9 cellular contexts compared by ENCODE assay signal in the genomic region with DNA sequence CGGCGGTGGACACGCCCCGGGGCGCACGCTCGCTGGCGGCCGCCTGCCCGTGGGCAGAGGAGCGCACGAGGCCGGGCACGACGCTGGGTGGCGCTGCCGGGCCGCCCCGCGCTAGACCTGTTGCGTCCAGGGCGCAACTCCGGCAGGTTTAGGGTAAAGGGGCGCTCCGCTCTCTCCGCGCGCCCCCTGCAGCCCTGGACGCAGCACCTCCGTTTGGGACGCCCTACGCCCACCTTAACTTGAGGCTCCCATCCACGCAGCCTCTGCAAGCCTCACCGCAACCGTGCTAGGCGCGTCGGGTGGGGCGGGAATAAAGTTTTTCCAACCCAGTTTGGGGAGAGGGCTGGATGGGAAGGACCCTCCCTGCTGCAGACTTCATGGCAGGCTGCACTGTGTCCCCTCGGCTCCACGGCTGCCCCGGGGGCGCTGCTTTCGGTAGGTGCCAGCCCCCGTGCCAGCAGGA. TPM values are rescaled to one million over a fixed set of nuclear protein-coding genes. Genes with fewer than 3 reads are reported as not detected.
A peak's percentile ranks its signal among the peaks of the same experiment; 100 is the strongest.
DNase-seq lines count a peak whose midpoint lies in the region; ATAC-seq and TF ChIP-seq lines count a peak whose summit lies in the region.
"Had no signal": no experiment of that assay in that cellular context is flagged by ENCODE, and none has a peak within 500 bp of the region (broad histone marks: within the 10 kb centered on the region; RNA-seq: fewer than 3 reads in every experiment).

No MANE protein-coding gene starts in this region.

- intact Hi-C loops in transverse colon (cut with DNase I; ENCODE audit: low total_unique reads): no loop called here

- H3K36me3 ChIP-seq in CD4-positive, CD25-positive, alpha-beta regulatory T cell (ENCODE audit: control insufficient read depth, insufficient read depth, low read length): no peaks in the 10 kb centered on the region
- no peaks in the 10 kb centered on the region for H3K36me3 ChIP-seq in transverse colon

- in situ Hi-C loops in transverse colon (cut with MboI; ENCODE audit: low pct_ligation_motif_present in 1 of 4, low pct_unique_long_range_greater_than_20kb in 1 of 4, low sequenced_read_pairs in 3 of 4): no loop called here

- TF ChIP-seq CTCF in fibroblast of mammary gland (conservative IDR thresholded peaks at IDR 0.05; ENCODE audit: control insufficient read depth, insufficient read depth, low read depth, low read length) (no peak), transverse colon (IDR thresholded peaks at IDR 0.05) (peak; percentile 40 to 84 (median 68))

- H3K4me1 ChIP-seq in CD4-positive, CD25-positive, alpha-beta regulatory T cell (ENCODE audit: control insufficient read depth, insufficient read depth, low read length, poor library complexity, severe bottlenecking): no peaks in the 10 kb centered on the region
- H3K4me1 ChIP-seq in transverse colon: peaks cover 0 to 23% (median 21%) of the 10 kb centered on the region in 4 donors

- CTCF ChIA-PET in activated CD4-positive, alpha-beta T cell treated with anti-CD3 and anti-CD28 coated beads, Interleukin-2, amount 10 ng/mL, durations not matched to agents 7 days and 5 days (lab: Charles Lee): no interaction called here

- POLR2A ChIA-PET in activated CD4-positive, alpha-beta T cell treated with anti-CD3 and anti-CD28 coated beads, Interleukin-2, amount 10 ng/mL, durations not matched to agents 7 days and 5 days (lab: Charles Lee): no interaction called here

- H3K4me1 Mint-ChIP-seq in CD4-positive, CD25-positive, alpha-beta regulatory T cell: no peaks in the 10 kb centered on the region
- H3K4me1 Mint-ChIP-seq in activated CD4-positive, alpha-beta T cell treated with anti-CD3 and anti-CD28 coated beads, Interleukin-2, amount 10 ng/mL, durations not matched to agents 7 days and 5 days: no peaks in the 10 kb centered on the region
- H3K4me1 Mint-ChIP-seq in natural killer cell treated with Interleukin-12 subunit alpha and Interleukin-12 subunit beta and Interleukin-15 and Interleukin-18, amount 100 ng/mL, for 72 hours (ENCODE audit: low read depth in 2 of 2): no peaks in the 10 kb centered on the region

- peak; percentile 35 for TF ChIP-seq POLR2A in transverse colon (IDR thresholded peaks at IDR 0.05)

- H3K27me3 Mint-ChIP-seq in CD4-positive, CD25-positive, alpha-beta regulatory T cell: peaks cover 27% of the 10 kb centered on the region
- H3K27me3 Mint-ChIP-seq in activated CD4-positive, alpha-beta T cell treated with anti-CD3 and anti-CD28 coated beads, Interleukin-2, amount 10 ng/mL, durations not matched to agents 7 days and 5 days: peaks cover 26% of the 10 kb centered on the region
- H3K27me3 Mint-ChIP-seq in natural killer cell treated with Interleukin-12 subunit alpha and Interleukin-12 subunit beta and Interleukin-15 and Interleukin-18, amount 100 ng/mL, for 72 hours: peaks cover 15 to 16% of the 10 kb centered on the region in 2 donors

- H3K9me3 ChIP-seq in CD4-positive, CD25-positive, alpha-beta regulatory T cell (ENCODE audit: control insufficient read depth in 2 of 2, low read length in 2 of 2): peaks cover 0 to 3% of the 10 kb centered on the region in 2 experiments
- H3K9me3 ChIP-seq in transverse colon: no peaks in the 10 kb centered on the region

- no peaks in the 10 kb centered on the region for H3K36me3 Mint-ChIP-seq in CD4-positive, CD25-positive, alpha-beta regulatory T cell
- H3K36me3 Mint-ChIP-seq in activated CD4-positive, alpha-beta T cell treated with anti-CD3 and anti-CD28 coated beads, Interleukin-2, amount 10 ng/mL, durations not matched to agents 7 days and 5 days (ENCODE audit: low read depth): no peaks in the 10 kb centered on the region
- no peaks in the 10 kb centered on the region for H3K36me3 Mint-ChIP-seq in natural killer cell treated with Interleukin-12 subunit alpha and Interleukin-12 subunit beta and Interleukin-15 and Interleukin-18, amount 100 ng/mL, for 72 hours

- peak in 1 of 3 donors; percentile 28 for DNase-seq in CD4-positive, CD25-positive, alpha-beta regulatory T cell
- DNase-seq in NCI-H146 treated with DMSO at 0.1 percent for 48 hours (lab: John Stamatoyannopoulos, UW; ENCODE audit: unreplicated experiment) (peak; percentile 68), fibroblast of mammary gland (ENCODE audit: low read depth) (peak; percentile 63), transverse colon (peak; percentile 83)
- DNase-seq in activated CD4-positive, alpha-beta T cell treated with anti-CD3 and anti-CD28 coated beads, Interleukin-2, amount 10 ng/mL, durations not matched to agents 7 days and 5 days: peak; percentile 14
- no peak for DNase-seq in natural killer cell treated with Interleukin-12 subunit alpha and Interleukin-12 subunit beta and Interleukin-15 and Interleukin-18, amount 100 ng/mL, for 72 hours (ENCODE audit: low spot score)

- WGBS in transverse colon (ENCODE audit: low coverage in 1 of 2), 2 donors: 0% methylated on average over 45 of the region's 45 CpGs; no CpG with 5 or more reads in 1 of the 2 donors

- TF ChIP-seq EP300 in transverse colon (IDR thresholded peaks at IDR 0.05; ENCODE audit: low read depth): no peak

- H3K27ac ChIP-seq in CD4-positive, CD25-positive, alpha-beta regulatory T cell (ENCODE audit: insufficient read depth, low read length, poor library complexity, severe bottlenecking): no peak overlapping the region
- H3K27ac ChIP-seq in transverse colon: peak overlapping the region; percentile 68 to 78 (median 72)

- no peak overlapping the region for H3K4me3 Mint-ChIP-seq in CD4-positive, CD25-positive, alpha-beta regulatory T cell
- no peak overlapping the region for H3K4me3 Mint-ChIP-seq in activated CD4-positive, alpha-beta T cell treated with anti-CD3 and anti-CD28 coated beads, Interleukin-2, amount 10 ng/mL, durations not matched to agents 7 days and 5 days
- H3K4me3 Mint-ChIP-seq in natural killer cell treated with Interleukin-12 subunit alpha and Interleukin-12 subunit beta and Interleukin-15 and Interleukin-18, amount 100 ng/mL, for 72 hours: no peak overlapping the region

- H3K4me3 ChIP-seq in CD4-positive, CD25-positive, alpha-beta regulatory T cell (ENCODE audit: low read depth, low read length): no peak overlapping the region
- peak overlapping the region; percentile 22 for H3K4me3 ChIP-seq in fibroblast of mammary gland (ENCODE audit: control insufficient read depth, low read depth, low read length)
- peak overlapping the region; percentile 40 to 57 (median 56) for H3K4me3 ChIP-seq in transverse colon

- H3K27ac Mint-ChIP-seq in CD4-positive, CD25-positive, alpha-beta regulatory T cell: no peak overlapping the region
- no peak overlapping the region for H3K27ac Mint-ChIP-seq in activated CD4-positive, alpha-beta T cell treated with anti-CD3 and anti-CD28 coated beads, Interleukin-2, amount 10 ng/mL, durations not matched to agents 7 days and 5 days
- no peak overlapping the region for H3K27ac Mint-ChIP-seq in natural killer cell treated with Interleukin-12 subunit alpha and Interleukin-12 subunit beta and Interleukin-15 and Interleukin-18, amount 100 ng/mL, for 72 hours

- peak; percentile 48 to 53 for ATAC-seq in CD4-positive, CD25-positive, alpha-beta regulatory T cell (ENCODE audit: low read depth in 2 of 2)
- ATAC-seq in GM21360 (IDR thresholded peaks at IDR 0.05; ENCODE audit: unreplicated experiment) (peak; percentile 63), GM19324 (IDR thresholded peaks at IDR 0.05; ENCODE audit: low FRiP score, unreplicated experiment) (no peak)
- peak; percentile 77 to 83 for ATAC-seq in natural killer cell treated with Interleukin-12 subunit alpha and Interleukin-12 subunit beta and Interleukin-15 and Interleukin-18, amount 100 ng/mL, for 72 hours

- H3K9me3 Mint-ChIP-seq in CD4-positive, CD25-positive, alpha-beta regulatory T cell: peaks cover 0 to 8% (median 0%) of the 10 kb centered on the region in 7 donors
- peaks cover 5% of the 10 kb centered on the region for H3K9me3 Mint-ChIP-seq in activated CD4-positive, alpha-beta T cell treated with anti-CD3 and anti-CD28 coated beads, Interleukin-2, amount 10 ng/mL, durations not matched to agents 7 days and 5 days
- H3K9me3 Mint-ChIP-seq in natural killer cell treated with Interleukin-12 subunit alpha and Interleukin-12 subunit beta and Interleukin-15 and Interleukin-18, amount 100 ng/mL, for 72 hours: peaks cover 4% of the 10 kb centered on the region

- H3K27me3 ChIP-seq in CD4-positive, CD25-positive, alpha-beta regulatory T cell (ENCODE audit: control insufficient read depth, insufficient read depth, low read length): no peaks in the 10 kb centered on the region
- H3K27me3 ChIP-seq in transverse colon: peaks cover 16% of the 10 kb centered on the region

RNA-seq across cellular contexts. Expression of gene SYT17, which starts 0.3 kb away (rescaled TPM):
- total RNA-seq in CD4-positive, CD25-positive, alpha-beta regulatory T cell: not detected
- polyA plus RNA-seq in CD4-positive, CD25-positive, alpha-beta regulatory T cell: under 1 TPM in 1 of 4 donors, not detected in 3; 0.25 TPM
- not detected for total RNA-seq in activated CD4-positive, alpha-beta T cell treated with anti-CD3 and anti-CD28 coated beads, Interleukin-2, amount 10 ng/mL, durations not matched to agents 7 days and 5 days
- not detected for total RNA-seq in natural killer cell treated with Interleukin-12 subunit alpha and Interleukin-12 subunit beta and Interleukin-15 and Interleukin-18, amount 100 ng/mL, for 72 hours
- total RNA-seq in transverse colon: 10 to 100 TPM in 3 of 4 donors, 1 to 10 TPM in 1; 9.1 to 51.7 (median 19.1) TPM
- total RNA-seq: T-helper 1 cell treated with Interleukin-12 subunit alpha and Interleukin-12 subunit beta and Interleukin-4 antibody, amounts not matched to agents 30 ng/mL and 1 ng/mL, for 36 hours had no signal

RNA-seq across cellular contexts. Expression of gene ITPRIPL2, which starts 54.0 kb away (rescaled TPM):
- total RNA-seq in CD4-positive, CD25-positive, alpha-beta regulatory T cell: 0.15 TPM
- 1 to 10 TPM in 1 of 4 donors, under 1 TPM in 2, not detected in 1; 0.18 to 1.1 (median 0.21) TPM for polyA plus RNA-seq in CD4-positive, CD25-positive, alpha-beta regulatory T cell
- 1 to 10 TPM; 2.1 to 2.3 TPM for total RNA-seq in activated CD4-positive, alpha-beta T cell treated with anti-CD3 and anti-CD28 coated beads, Interleukin-2, amount 10 ng/mL, durations not matched to agents 7 days and 5 days
- 10 to 100 TPM; 11.2 to 31.9 TPM for total RNA-seq in natural killer cell treated with Interleukin-12 subunit alpha and Interleukin-12 subunit beta and Interleukin-15 and Interleukin-18, amount 100 ng/mL, for 72 hours
- total RNA-seq in transverse colon: 10 to 100 TPM; 22.9 to 79.3 (median 48.0) TPM

Comparison
In these comparisons a context has a peak if more than half of its experiments do, and no peak if none do; other contexts are left out.
1. RNA of gene SYT17, which starts 0.3 kb away (total RNA-seq): 9.1 to 51.7 TPM in transverse colon; not detected in natural killer cell treated with Interleukin-12 subunit alpha and Interleukin-12 subunit beta and Interleukin-15 and Interleukin-18, amount 100 ng/mL, for 72 hours, not detected in activated CD4-positive, alpha-beta T cell treated with anti-CD3 and anti-CD28 coated beads, Interleukin-2, amount 10 ng/mL, durations not matched to agents 7 days and 5 days and not detected in CD4-positive, CD25-positive, alpha-beta regulatory T cell (single experiment); every median in the first group is over 4 times any median in the second.